1 cellular context compared by ENCODE assay signal in genomic region chr7:100547872-100548271, GRCh38.
TF ChIP-seq lines count a peak whose summit lies in the region.

No MANE protein-coding gene starts in this region.

TF ChIP-seq in H1, 55 proteins besides CTCF, POLR2A, EP300 and RAD21:
- TF ChIP-seq EGR1 (IDR thresholded peaks at IDR 0.05; ENCODE audit: borderline replicate concordance, low read depth, low read length) (0 out of 2 replicates have a peak, but pooled peaks have one; percentile 6), RNF2 (IDR thresholded peaks at IDR 0.05; ENCODE audit: borderline replicate concordance, low read depth, low read length, missing control alignments, poor library complexity, severe bottlenecking) (no peak)
TF ChIP-seq in H1: peak in this region for 1.
